Comparison of ENCODE assay signal across 28 cellular contexts in the genomic region with DNA sequence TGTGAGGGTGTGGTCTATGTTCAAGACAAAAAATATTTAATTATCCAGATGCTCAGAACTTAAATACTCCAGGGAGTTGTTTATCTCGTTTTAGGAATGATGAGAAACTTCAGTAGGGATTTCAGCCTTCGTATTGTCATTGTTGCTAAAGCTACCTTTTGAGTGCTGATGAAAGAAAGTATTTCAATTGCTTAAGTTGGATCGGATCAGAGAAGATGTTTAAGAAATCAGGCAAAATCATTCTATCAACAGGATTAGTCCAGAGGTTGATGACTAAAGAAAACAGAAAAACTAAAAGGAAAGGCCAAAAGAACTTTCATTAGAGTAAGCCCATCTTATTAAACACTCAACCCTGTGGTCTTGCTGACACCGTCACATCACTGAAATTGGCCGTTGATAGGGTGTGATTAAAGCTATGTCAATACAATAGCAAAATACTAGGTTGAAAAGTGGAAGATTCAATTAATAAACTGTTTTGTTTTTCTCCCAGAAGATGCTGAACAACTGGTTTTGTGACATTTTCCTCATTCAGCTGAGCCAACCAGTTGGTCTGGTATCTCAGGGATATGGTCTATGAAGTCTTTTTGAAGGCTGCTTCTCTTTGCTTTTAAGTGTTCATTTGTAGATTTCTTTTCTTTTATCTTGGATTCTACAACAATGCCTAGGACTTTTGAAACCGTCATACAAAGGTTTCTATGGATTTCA.
"Had no signal": no experiment of that assay in that cellular context is flagged by ENCODE, and none has a peak within 500 bp of the region (broad histone marks: within the 10 kb centered on the region; RNA-seq: fewer than 3 reads in every experiment).

No MANE protein-coding gene starts in this region.

- H3K9ac ChIP-seq: neural progenitor cell, parathyroid adenoma had no signal

- H3K27ac Mint-ChIP-seq: activated naive CD8-positive, alpha-beta T cell; immature natural killer cell; memory B cell; natural killer cell; neural progenitor cell; stimulated activated naive B cell treated with anti-CD40 and anti-IgM and Interleukin-4, amounts not matched to agents 10 μg/mL and 1 μg/mL and 100 μg/mL, for 72 hours had no signal

- H3K36me3 Mint-ChIP-seq: activated naive CD8-positive, alpha-beta T cell; immature natural killer cell; memory B cell; natural killer cell; neural progenitor cell; stimulated activated naive B cell treated with anti-CD40 and anti-IgM and Interleukin-4, amounts not matched to agents 10 μg/mL and 1 μg/mL and 100 μg/mL, for 72 hours had no signal

- ATAC-seq: activated CD4-positive, CD25-positive, alpha-beta regulatory T cell treated with anti-CD3 and anti-CD28 coated beads, Interleukin-2, amount 50 U/mL, for 24 hours; foreskin keratinocyte; heart left ventricle; natural killer cell; psoas muscle; stimulated activated naive B cell treated with anti-CD40 and anti-IgM and Interleukin-4, amounts not matched to agents 10 μg/mL and 1 μg/mL and 100 μg/mL, for 72 hours had no signal

- H3K27me3 ChIP-seq: foreskin keratinocyte, heart left ventricle, neural progenitor cell, suprapubic skin, tibial artery had no signal

- H2AFZ ChIP-seq: neural progenitor cell, parathyroid adenoma had no signal

- H3K36me3 ChIP-seq: heart left ventricle, neural progenitor cell, suprapubic skin, tibial artery, WERI-Rb-1 had no signal

- H3K4me3 Mint-ChIP-seq: activated naive CD8-positive, alpha-beta T cell; immature natural killer cell; memory B cell; natural killer cell; neural progenitor cell; stimulated activated naive B cell treated with anti-CD40 and anti-IgM and Interleukin-4, amounts not matched to agents 10 μg/mL and 1 μg/mL and 100 μg/mL, for 72 hours had no signal

- H3K9me3 ChIP-seq: heart left ventricle, psoas muscle, suprapubic skin, tibial artery had no signal

- H3K79me2 ChIP-seq: parathyroid adenoma had no signal

- H3K4me2 ChIP-seq: neural progenitor cell, smooth muscle cell had no signal

- H3K27me3 Mint-ChIP-seq: stimulated activated naive B cell treated with anti-CD40 and anti-IgM and Interleukin-4, amounts not matched to agents 10 μg/mL and 1 μg/mL and 100 μg/mL, for 72 hours had no signal

- H3K4me1 ChIP-seq: foreskin keratinocyte, heart left ventricle, neural progenitor cell, parathyroid adenoma, psoas muscle, tibial artery had no signal

- H3K4me3 ChIP-seq: heart left ventricle, neural progenitor cell, psoas muscle, smooth muscle cell, suprapubic skin, tibial artery had no signal

- H3K4me1 Mint-ChIP-seq: immature natural killer cell; memory B cell; natural killer cell; neural progenitor cell; stimulated activated naive B cell treated with anti-CD40 and anti-IgM and Interleukin-4, amounts not matched to agents 10 μg/mL and 1 μg/mL and 100 μg/mL, for 72 hours had no signal

- H3K27ac ChIP-seq: foreskin keratinocyte, heart left ventricle, neural progenitor cell, parathyroid adenoma, psoas muscle, suprapubic skin, tibial artery, WERI-Rb-1 had no signal

- DNase-seq: activated CD4-positive, alpha-beta T cell treated with anti-CD3 and anti-CD28 coated beads for 48 hours; activated CD4-positive, alpha-beta T cell treated with anti-CD3 and anti-CD28 coated beads, Interleukin-2, amount 50 U/mL, for 48 hours; activated CD8-positive, alpha-beta memory T cell treated with anti-CD3 and anti-CD28 coated beads for 24 hours; activated effector memory CD4-positive, alpha-beta T cell treated with Interleukin-2 at 50 U/mL for 16 hours; activated naive CD4-positive, alpha-beta T cell treated with Interleukin-2 at 50 U/mL for 16 hours; anterior cingulate cortex; dermis blood vessel endothelial cell; effector CD4-positive, alpha-beta T cell; foreskin keratinocyte; heart left ventricle; hypothalamus; immature natural killer cell; natural killer cell; occipital lobe; psoas muscle; stimulated activated CD4-positive, alpha-beta T cell treated with anti-CD3 and anti-CD28 coated beads, Interleukin-1b, Interleukin-23, amount 100 ng/mL, for 48 hours; stimulated activated CD4-positive, alpha-beta T cell treated with anti-CD3 and anti-CD28 coated beads, Interleukin-4, amount 100 ng/mL, for 4 hours; stimulated activated CD8-positive, alpha-beta memory T cell treated with anti-CD3 and anti-CD28 coated beads, Interleukin-4, amount 100 ng/mL, for 48 hours; stimulated activated naive B cell treated with anti-CD40 and anti-IgM and Interleukin-4, amounts not matched to agents 10 μg/mL and 1 μg/mL and 100 μg/mL, for 72 hours; tibial artery; WERI-Rb-1 had no signal
